In the genomic region with DNA sequence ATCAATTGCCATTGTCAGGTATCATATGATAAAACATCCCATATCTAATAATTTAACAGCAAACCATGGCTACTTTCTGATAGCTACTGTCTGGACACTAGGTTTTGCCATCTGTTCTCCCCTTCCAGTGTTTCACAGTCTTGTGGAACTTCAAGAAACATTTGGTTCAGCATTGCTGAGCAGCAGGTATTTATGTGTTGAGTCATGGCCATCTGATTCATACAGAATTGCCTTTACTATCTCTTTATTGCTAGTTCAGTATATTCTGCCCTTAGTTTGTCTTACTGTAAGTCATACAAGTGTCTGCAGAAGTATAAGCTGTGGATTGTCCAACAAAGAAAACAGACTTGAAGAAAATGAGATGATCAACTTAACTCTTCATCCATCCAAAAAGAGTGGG, we compare ENCODE assay signal across 19 cellular contexts. TPM values are rescaled to one million over a fixed set of nuclear protein-coding genes. Genes with fewer than 3 reads are reported as not detected.
DNase-seq lines count a peak whose midpoint lies in the region; ATAC-seq, FAIRE-seq and TF ChIP-seq lines count a peak whose summit lies in the region.
"Had no signal": no experiment of that assay in that cellular context is flagged by ENCODE, and none has a peak within 500 bp of the region (broad histone marks: within the 10 kb centered on the region; RNA-seq: fewer than 3 reads in every experiment).

No MANE protein-coding gene starts in this region.

- DNase-seq in ELR (ENCODE audit: low read depth) (peak; percentile 30), RCC 7860 (ENCODE audit: low spot score) (peak; percentile 78), epithelial cell of esophagus (ENCODE audit: low read depth) (peak; percentile 61), left colon (no peak), left lobe of liver (ENCODE audit: low spot score) (no peak), ureter (ENCODE audit: low spot score) (no peak)
- DNase-seq: CD4-positive, alpha-beta T cell; DND-41; GF-D8; NCI-H1092 treated with DMSO at 0.1 percent for 48 hours; NCI-H1694; NCI-H2107; NCI-H446; SK-N-SH had no signal

- no peak for TF ChIP-seq CTCF in epithelial cell of esophagus (IDR thresholded peaks at IDR 0.05; ENCODE audit: insufficient read depth, low read depth, low read length, missing control alignments)

- peak; percentile 94 for FAIRE-seq in RCC 7860 (lab: Jason Lieb, UNC)
- FAIRE-seq: D721Med, H54 had no signal

- peak; percentile 83 for ATAC-seq in left colon
- ATAC-seq in GM21528 (IDR thresholded peaks at IDR 0.05; ENCODE audit: low FRiP score, unreplicated experiment) = no peak
- no peak for ATAC-seq in left lobe of liver
- ATAC-seq in GM21723 (IDR thresholded peaks at IDR 0.05; ENCODE audit: unreplicated experiment) = no peak
- ATAC-seq: Right ventricle myocardium inferior had no signal

- intact Hi-C loops in left colon (cut with DNase I, micrococcal nuclease) = no loop called here

- H3K4me3 ChIP-seq in epithelial cell of esophagus (ENCODE audit: low read length) = no peak overlapping the region

RNA-seq across cellular contexts. Expression of a gene that starts 7.0 kb away (rescaled TPM):
- total RNA-seq in left colon (under 1 TPM; 0.55 to 0.70 TPM), left lobe of liver (not detected), ureter (0.99 TPM)
- total RNA-seq: CD4-positive, alpha-beta T cell; Right ventricle myocardium inferior had no signal

RNA-seq across cellular contexts. Expression of a gene that starts 18.3 kb away (rescaled TPM):
- total RNA-seq in left colon (1 to 10 TPM; 4.9 to 6.6 TPM), left lobe of liver (3.2 TPM), ureter (4.5 TPM)
- total RNA-seq: CD4-positive, alpha-beta T cell had no signal

Comparison
In these comparisons a context has a peak if more than half of its experiments do, and no peak if none do; other contexts are left out.
1. DNase-seq: peak in ELR (single experiment), RCC 7860 (single experiment) and epithelial cell of esophagus (single experiment); none in left colon (0 of 2), left lobe of liver (single experiment) and ureter (single experiment).